In genomic region chr14:32933623-32933942, GRCh38 we compare ENCODE assay signal across 9 cellular contexts. TPM values are rescaled to one million over a fixed set of nuclear protein-coding genes. Genes with fewer than 3 reads are reported as not detected.
DNase-seq lines count a peak whose midpoint lies in the region; ATAC-seq and TF ChIP-seq lines count a peak whose summit lies in the region.
"Had no signal": no experiment of that assay in that cellular context is flagged by ENCODE, and none has a peak within 500 bp of the region (broad histone marks: within the 10 kb centered on the region; RNA-seq: fewer than 3 reads in every experiment).

No MANE protein-coding gene starts in this region.

- H3K4me3 ChIP-seq in Caco-2 (ENCODE audit: low read depth, low read length) (no peak overlapping the region), RWPE2 (ENCODE audit: severe bottlenecking) (no peak overlapping the region), rectal smooth muscle tissue (ENCODE audit: low read length) (peak overlapping the region; percentile 74)
- H3K4me3 ChIP-seq in naive thymus-derived CD4-positive, alpha-beta T cell (ENCODE audit: low read length) = no peak overlapping the region

- DNase-seq in Caco-2 = no peak
- no peak for DNase-seq in RWPE2 (ENCODE audit: low spot score)
- no peak for DNase-seq in glutamatergic neuron
- no peak for DNase-seq in NCI-H1436 treated with DMSO at 0.1 percent for 48 hours (lab: John Stamatoyannopoulos, UW)
- no peak for DNase-seq in activated T-helper 2 cell treated with anti-CD3 and anti-CD28 coated beads, Interferon-gamma antibody, Interleukin-2, Interleukin-4, amounts not matched to agents 10 μg/mL and 5 μg/mL and 100 μg/mL, durations not matched to agents 14 hours and 24 hours and 36 hours (ENCODE audit: low spot score)
- DNase-seq in naive thymus-derived CD4-positive, alpha-beta T cell = no peak
- DNase-seq: naive B cell had no signal

- no peaks in the 10 kb centered on the region for H3K4me1 ChIP-seq in Caco-2
- H3K4me1 ChIP-seq in RWPE2 (ENCODE audit: insufficient read depth, poor library complexity, severe bottlenecking) = no peaks in the 10 kb centered on the region
- H3K4me1 ChIP-seq in rectal smooth muscle tissue (ENCODE audit: control insufficient read depth, insufficient read depth, low read length) = peaks cover 2% of the 10 kb centered on the region
- H3K4me1 ChIP-seq in naive thymus-derived CD4-positive, alpha-beta T cell (ENCODE audit: control insufficient read depth in 2 of 2, insufficient read depth in 2 of 2, low read length in 2 of 2) = no peaks in the 10 kb centered on the region

- H3K27ac Mint-ChIP-seq in Caco-2 (ENCODE audit: unreplicated experiment) (no peak overlapping the region), glutamatergic neuron (ENCODE audit: unreplicated experiment) (no peak overlapping the region)
- H3K27ac Mint-ChIP-seq in activated T-helper 2 cell treated with anti-CD3 and anti-CD28 coated beads, Interferon-gamma antibody, Interleukin-2, Interleukin-4, amounts not matched to agents 10 μg/mL and 5 μg/mL and 100 μg/mL, durations not matched to agents 14 hours and 24 hours and 36 hours = no peak overlapping the region
- peak overlapping the region in 1 of 9 donors; percentile 33 for H3K27ac Mint-ChIP-seq in naive thymus-derived CD4-positive, alpha-beta T cell

- no peak overlapping the region for H3K9ac ChIP-seq in rectal smooth muscle tissue (ENCODE audit: low read length)

- H3K27ac ChIP-seq in RWPE2 (ENCODE audit: poor library complexity, severe bottlenecking) = no peak overlapping the region
- no peak overlapping the region for H3K27ac ChIP-seq in rectal smooth muscle tissue (ENCODE audit: low read depth, low read length)
- no peak overlapping the region for H3K27ac ChIP-seq in naive thymus-derived CD4-positive, alpha-beta T cell (ENCODE audit: low read depth, low read length)

- CTCF ChIA-PET in Caco-2 (lab: Charles Lee) = no interaction called here
- CTCF ChIA-PET in naive thymus-derived CD4-positive, alpha-beta T cell (lab: Charles Lee) = no interaction called here

- H3K36me3 Mint-ChIP-seq in Caco-2 (ENCODE audit: insufficient read depth, unreplicated experiment) = no peaks in the 10 kb centered on the region
- H3K36me3 Mint-ChIP-seq in glutamatergic neuron (ENCODE audit: unreplicated experiment) = no peaks in the 10 kb centered on the region
- H3K36me3 Mint-ChIP-seq in activated T-helper 2 cell treated with anti-CD3 and anti-CD28 coated beads, Interferon-gamma antibody, Interleukin-2, Interleukin-4, amounts not matched to agents 10 μg/mL and 5 μg/mL and 100 μg/mL, durations not matched to agents 14 hours and 24 hours and 36 hours (ENCODE audit: low read depth) = no peaks in the 10 kb centered on the region
- H3K36me3 Mint-ChIP-seq in naive thymus-derived CD4-positive, alpha-beta T cell = peaks cover 0 to 2% (median 0%) of the 10 kb centered on the region in 5 donors

- H3K27me3 Mint-ChIP-seq in Caco-2 (ENCODE audit: insufficient read depth, unreplicated experiment) (peaks cover 37% of the 10 kb centered on the region), glutamatergic neuron (ENCODE audit: unreplicated experiment) (peaks cover 29% of the 10 kb centered on the region)
- peaks cover 66% of the 10 kb centered on the region for H3K27me3 Mint-ChIP-seq in activated T-helper 2 cell treated with anti-CD3 and anti-CD28 coated beads, Interferon-gamma antibody, Interleukin-2, Interleukin-4, amounts not matched to agents 10 μg/mL and 5 μg/mL and 100 μg/mL, durations not matched to agents 14 hours and 24 hours and 36 hours (ENCODE audit: low read depth)
- H3K27me3 Mint-ChIP-seq in naive thymus-derived CD4-positive, alpha-beta T cell = peaks cover 69 to 76% (median 75%) of the 10 kb centered on the region in 5 donors

- ATAC-seq in RWPE2 (ENCODE audit: low read depth) (peak; percentile 37), HG03095 (IDR thresholded peaks at IDR 0.05; ENCODE audit: unreplicated experiment) (no peak)
- no peak for ATAC-seq in naive thymus-derived CD4-positive, alpha-beta T cell

- POLR2A ChIA-PET in Caco-2 (lab: Charles Lee) = no interaction called here
- POLR2A ChIA-PET in naive thymus-derived CD4-positive, alpha-beta T cell (lab: Charles Lee) = no interaction called here

- intact Hi-C loops in Caco-2 (cut with micrococcal nuclease; ENCODE audit: unreplicated experiment) = loop anchor here (10.0 kb wide), 1 partner anchor 219 kb away; no protein-coding TSS in a partner anchor
- intact Hi-C loops in activated T-helper 2 cell treated with anti-CD3 and anti-CD28 coated beads, Interferon-gamma antibody, Interleukin-2, Interleukin-4, amounts not matched to agents 10 μg/mL and 5 μg/mL and 100 μg/mL, durations not matched to agents 14 hours and 24 hours and 36 hours (cut with micrococcal nuclease) = loop anchor here (10.0 kb wide), 1 partner anchor 861 kb away; no protein-coding TSS in a partner anchor
- intact Hi-C loops in naive thymus-derived CD4-positive, alpha-beta T cell (cut with micrococcal nuclease) = no loop called here

- peaks cover 8% of the 10 kb centered on the region for H3K27me3 ChIP-seq in Caco-2 (replicated peaks; ENCODE audit: control insufficient read depth, insufficient read depth, low read length)
- peaks cover 97% of the 10 kb centered on the region for H3K27me3 ChIP-seq in RWPE2 (ENCODE audit: insufficient read depth, poor library complexity, severe bottlenecking)
- H3K27me3 ChIP-seq in rectal smooth muscle tissue (ENCODE audit: control insufficient read depth, insufficient read depth, low read length) = peaks cover 3% of the 10 kb centered on the region
- H3K27me3 ChIP-seq in naive thymus-derived CD4-positive, alpha-beta T cell (ENCODE audit: control insufficient read depth in 2 of 2, insufficient read depth in 2 of 2, low read length in 2 of 2) = peaks cover 0 to 5% of the 10 kb centered on the region in 2 donors

- no peaks in the 10 kb centered on the region for H3K36me3 ChIP-seq in Caco-2 (ENCODE audit: control insufficient read depth, insufficient read depth, low read length)
- no peaks in the 10 kb centered on the region for H3K36me3 ChIP-seq in RWPE2 (ENCODE audit: low read depth)
- no peaks in the 10 kb centered on the region for H3K36me3 ChIP-seq in rectal smooth muscle tissue (ENCODE audit: control insufficient read depth, insufficient read depth, low read length)
- no peaks in the 10 kb centered on the region for H3K36me3 ChIP-seq in naive thymus-derived CD4-positive, alpha-beta T cell (ENCODE audit: control insufficient read depth in 2 of 3, insufficient read depth in 3 of 3, low read length in 3 of 3)

- TF ChIP-seq CTCF in Caco-2 (IDR thresholded peaks at IDR 0.05; ENCODE audit: insufficient read depth in 1 of 2, low read depth in 1 of 2, low read length in 1 of 2, severe bottlenecking in 1 of 2, unreplicated experiment in 1 of 2) (no peak), RWPE2 (IDR thresholded peaks at IDR 0.05; ENCODE audit: poor library complexity, severe bottlenecking) (no peak), glutamatergic neuron (IDR thresholded peaks at IDR 0.05; ENCODE audit: partially characterized antibody, unreplicated experiment) (peak; percentile 20)

- H3K4me3 Mint-ChIP-seq in Caco-2 (ENCODE audit: unreplicated experiment) = peak overlapping the region; percentile 56
- H3K4me3 Mint-ChIP-seq in glutamatergic neuron (ENCODE audit: unreplicated experiment) = peak overlapping the region; percentile 95
- H3K4me3 Mint-ChIP-seq in activated T-helper 2 cell treated with anti-CD3 and anti-CD28 coated beads, Interferon-gamma antibody, Interleukin-2, Interleukin-4, amounts not matched to agents 10 μg/mL and 5 μg/mL and 100 μg/mL, durations not matched to agents 14 hours and 24 hours and 36 hours (ENCODE audit: low read depth) = no peak overlapping the region
- H3K4me3 Mint-ChIP-seq in naive thymus-derived CD4-positive, alpha-beta T cell = peak overlapping the region in 5 of 10 donors; percentile 12 to 54 (median 44)

- BruUV-seq in Caco-2 (replicated peaks; lab: Mats Ljungman, UMichigan) = no TSS peak

- peaks cover 7% of the 10 kb centered on the region for H3K4me1 Mint-ChIP-seq in Caco-2 (ENCODE audit: low read depth, unreplicated experiment)
- H3K4me1 Mint-ChIP-seq in glutamatergic neuron (ENCODE audit: low read depth, unreplicated experiment) = peaks cover 6% of the 10 kb centered on the region
- peaks cover 2% of the 10 kb centered on the region for H3K4me1 Mint-ChIP-seq in activated T-helper 2 cell treated with anti-CD3 and anti-CD28 coated beads, Interferon-gamma antibody, Interleukin-2, Interleukin-4, amounts not matched to agents 10 μg/mL and 5 μg/mL and 100 μg/mL, durations not matched to agents 14 hours and 24 hours and 36 hours (ENCODE audit: low read depth)
- peaks cover 0 to 30% (median 6%) of the 10 kb centered on the region in 7 donors for H3K4me1 Mint-ChIP-seq in naive thymus-derived CD4-positive, alpha-beta T cell

- H3K9me3 Mint-ChIP-seq in Caco-2 (ENCODE audit: unreplicated experiment) (no peaks in the 10 kb centered on the region), glutamatergic neuron (ENCODE audit: unreplicated experiment) (peaks cover 10% of the 10 kb centered on the region)
- no peaks in the 10 kb centered on the region for H3K9me3 Mint-ChIP-seq in activated T-helper 2 cell treated with anti-CD3 and anti-CD28 coated beads, Interferon-gamma antibody, Interleukin-2, Interleukin-4, amounts not matched to agents 10 μg/mL and 5 μg/mL and 100 μg/mL, durations not matched to agents 14 hours and 24 hours and 36 hours
- peaks cover 0 to 9% (median 0%) of the 10 kb centered on the region in 11 donors for H3K9me3 Mint-ChIP-seq in naive thymus-derived CD4-positive, alpha-beta T cell

- H3K9me3 ChIP-seq in Caco-2 (no peaks in the 10 kb centered on the region), RWPE2 (ENCODE audit: severe bottlenecking) (no peaks in the 10 kb centered on the region)
- H3K9me3 ChIP-seq in naive thymus-derived CD4-positive, alpha-beta T cell (ENCODE audit: control insufficient read depth in 2 of 3, low read length in 3 of 3) = no peaks in the 10 kb centered on the region

RNA-seq across cellular contexts. Expression of gene NPAS3, which starts 5.1 kb away (rescaled TPM):
- total RNA-seq in Caco-2 (2022) = not detected in 2 replicates
- total RNA-seq in glutamatergic neuron (ENCODE audit: unreplicated experiment) = 2.4 TPM
- total RNA-seq in activated T-helper 2 cell treated with anti-CD3 and anti-CD28 coated beads, Interferon-gamma antibody, Interleukin-2, Interleukin-4, amounts not matched to agents 10 μg/mL and 5 μg/mL and 100 μg/mL, durations not matched to agents 14 hours and 24 hours and 36 hours = not detected in 2 replicates
- total RNA-seq in naive thymus-derived CD4-positive, alpha-beta T cell = not detected
- not detected for polyA plus RNA-seq in naive thymus-derived CD4-positive, alpha-beta T cell

Comparison
In these comparisons a context has a peak if more than half of its experiments do, and no peak if none do; other contexts are left out.
1. intact Hi-C loops: an anchor here in Caco-2 (10.0 kb wide) and activated T-helper 2 cell treated with anti-CD3 and anti-CD28 coated beads, Interferon-gamma antibody, Interleukin-2, Interleukin-4, amounts not matched to agents 10 μg/mL and 5 μg/mL and 100 μg/mL, durations not matched to agents 14 hours and 24 hours and 36 hours (10.0 kb wide); none called in naive thymus-derived CD4-positive, alpha-beta T cell.